Comparison of ENCODE assay signal across 13 cellular contexts in the genomic region with DNA sequence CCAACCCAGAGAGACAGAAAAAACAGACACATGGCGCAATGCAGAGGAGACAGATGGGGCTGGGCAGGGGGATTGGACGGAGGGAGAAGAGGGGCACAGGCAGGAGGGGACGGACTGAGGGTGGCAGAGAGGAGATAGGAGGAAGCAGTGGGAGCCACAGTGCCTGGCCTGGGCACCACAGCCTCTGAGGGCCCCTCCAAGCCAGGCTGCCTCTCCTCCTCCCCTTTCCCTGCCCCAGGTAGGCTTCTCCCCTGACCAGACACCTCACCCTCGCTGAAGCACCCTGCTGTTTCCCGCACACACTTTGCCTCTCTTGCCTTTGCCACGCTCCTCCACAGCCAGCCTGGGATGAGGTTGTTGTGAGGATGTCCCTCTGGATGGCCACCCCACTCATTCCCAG.
A peak's percentile ranks its signal among the peaks of the same experiment; 100 is the strongest.
DNase-seq lines count a peak whose midpoint lies in the region; ATAC-seq and TF ChIP-seq lines count a peak whose summit lies in the region.
"Had no signal": no experiment of that assay in that cellular context is flagged by ENCODE, and none has a peak within 500 bp of the region (broad histone marks: within the 10 kb centered on the region; RNA-seq: fewer than 3 reads in every experiment).

No MANE protein-coding gene starts in this region.

- peak overlapping the region; percentile 79 for H2AFZ ChIP-seq in neuronal stem cell (ENCODE audit: low read length)

- no peak overlapping the region for H3K14ac ChIP-seq in neuronal stem cell (ENCODE audit: low read length)

- H3K4ac ChIP-seq in neuronal stem cell (ENCODE audit: low read length), result no peak overlapping the region

- peaks cover 2 to 8% of the 10 kb centered on the region in 2 donors for H3K9me3 ChIP-seq in neuronal stem cell (replicated peaks in 1 of 2; ENCODE audit: control insufficient read depth in 2 of 2, insufficient read depth in 1 of 2, low read depth in 1 of 2, low read length in 2 of 2)

- H3K9me3 Mint-ChIP-seq in IgD-negative memory B cell (peaks cover 0 to 7% (median 3%) of the 10 kb centered on the region in 3 donors), brain (peaks cover 0 to 12% (median 7%) of the 10 kb centered on the region in 5 experiments), type B pancreatic cell (no peaks in the 10 kb centered on the region)

- H3K4me1 Mint-ChIP-seq in IgD-negative memory B cell (no peaks in the 10 kb centered on the region), brain (peaks cover 58% of the 10 kb centered on the region), type B pancreatic cell (ENCODE audit: unreplicated experiment) (peaks cover 4% of the 10 kb centered on the region)
- H3K4me1 Mint-ChIP-seq: CD4-positive, CD25-positive, alpha-beta regulatory T cell had no signal

- no CpG with 5 or more reads among the region's 6 CpGs for WGBS in neuronal stem cell (ENCODE audit: extremely low coverage in 2 of 2, insufficient read length in 2 of 2, insufficient replicate concordance in 1 of 2), 2 donors

- H3K36me3 Mint-ChIP-seq in IgD-negative memory B cell (no peaks in the 10 kb centered on the region), brain (no peaks in the 10 kb centered on the region), type B pancreatic cell (no peaks in the 10 kb centered on the region)
- H3K36me3 Mint-ChIP-seq: CD4-positive, CD25-positive, alpha-beta regulatory T cell had no signal

- no peak for TF ChIP-seq CTCF in brain (conservative IDR thresholded peaks at IDR 0.05)
- no peak for TF ChIP-seq CTCF in type B pancreatic cell (conservative IDR thresholded peaks at IDR 0.05)

- H3K23ac ChIP-seq in neuronal stem cell (ENCODE audit: low read depth, low read length, poor library complexity), result no peak overlapping the region

- peak overlapping the region; percentile 70 for H3K9ac ChIP-seq in neuronal stem cell (ENCODE audit: low read depth, low read length, poor library complexity)
- H3K9ac ChIP-seq: BLaER1 treated with 17β-estradiol and CSF1 and Interleukin-3, amounts not matched to agents 10 nM and 100 nM had no signal

- H3K4me3 ChIP-seq in neuronal stem cell (ENCODE audit: low read length in 2 of 2), result no peak overlapping the region
- H3K4me3 ChIP-seq: BLaER1 treated with 17β-estradiol and CSF1 and Interleukin-3, amounts not matched to agents 10 nM and 100 nM; GM12878 had no signal

- H2BK12ac ChIP-seq in neuronal stem cell (ENCODE audit: low read length), result peak overlapping the region; percentile 65

- no peak overlapping the region for H4K8ac ChIP-seq in neuronal stem cell (ENCODE audit: low read depth, low read length)

- DNase-seq in left lobe of liver (ENCODE audit: low spot score), result peak; percentile 30
- no peak for DNase-seq in neuronal stem cell (ENCODE audit: low spot score)
- no peak for DNase-seq in SKM-1 (lab: John Stamatoyannopoulos, UW; ENCODE audit: unreplicated experiment)
- DNase-seq in type B pancreatic cell (ENCODE audit: extremely low spot score, unreplicated experiment), result no peak
- DNase-seq in NCI-H2081 treated with DMSO at 0.1 percent for 48 hours (lab: John Stamatoyannopoulos, UW), result no peak
- DNase-seq: ACHN; CD4-positive, CD25-positive, alpha-beta regulatory T cell; DMS 273 treated with DMSO at 0.1 percent for 48 hours had no signal

- H3K4me1 ChIP-seq in neuronal stem cell (ENCODE audit: control insufficient read depth in 2 of 2, insufficient read depth in 1 of 2, low read depth in 1 of 2, low read length in 2 of 2), result peaks cover 15 to 29% of the 10 kb centered on the region in 2 donors
- H3K4me1 ChIP-seq: BLaER1 treated with 17β-estradiol and CSF1 and Interleukin-3, amounts not matched to agents 10 nM and 100 nM had no signal

- no peak overlapping the region for H3K27ac ChIP-seq in neuronal stem cell (replicated peaks; ENCODE audit: low read length)
- H3K27ac ChIP-seq: BLaER1 treated with 17β-estradiol and CSF1 and Interleukin-3, amounts not matched to agents 10 nM and 100 nM had no signal

- no peaks in the 10 kb centered on the region for H3K79me1 ChIP-seq in neuronal stem cell (ENCODE audit: low read depth, low read length)

- no peak overlapping the region for H2BK5ac ChIP-seq in neuronal stem cell (ENCODE audit: low read length)

- H3K27me3 Mint-ChIP-seq in IgD-negative memory B cell (peaks cover 6% of the 10 kb centered on the region), brain (peaks cover 3% of the 10 kb centered on the region), type B pancreatic cell (peaks cover 43% of the 10 kb centered on the region)

- no peak overlapping the region for H3K4me2 ChIP-seq in neuronal stem cell (ENCODE audit: insufficient read depth, low read length, poor library complexity, severe bottlenecking)

- H4K91ac ChIP-seq in neuronal stem cell (ENCODE audit: low read depth, low read length, poor library complexity), result no peak overlapping the region

- peak overlapping the region in 2 of 3 donors; percentile 13 to 87 for H3K27ac Mint-ChIP-seq in IgD-negative memory B cell
- peak overlapping the region; percentile 57 to 94 (median 89) for H3K27ac Mint-ChIP-seq in brain
- H3K27ac Mint-ChIP-seq in type B pancreatic cell, result no peak overlapping the region
- H3K27ac Mint-ChIP-seq: CD4-positive, CD25-positive, alpha-beta regulatory T cell had no signal

- ATAC-seq in left lobe of liver, result no peak
- ATAC-seq: GM12878, HCT116 had no signal

- H3K27me3 ChIP-seq in neuronal stem cell (ENCODE audit: control insufficient read depth in 3 of 3, insufficient read depth in 3 of 3, low read depth in 1 of 3, low read length in 3 of 3), result peaks cover 0 to 18% (median 0%) of the 10 kb centered on the region in 3 experiments
- H3K27me3 ChIP-seq: BLaER1 treated with 17β-estradiol and CSF1 and Interleukin-3, amounts not matched to agents 10 nM and 100 nM had no signal

- no peak overlapping the region for H3K4me3 Mint-ChIP-seq in IgD-negative memory B cell
- peak overlapping the region in 4 of 5 experiments; percentile 26 to 68 (median 43) for H3K4me3 Mint-ChIP-seq in brain
- H3K4me3 Mint-ChIP-seq in type B pancreatic cell, result no peak overlapping the region
- H3K4me3 Mint-ChIP-seq: CD4-positive, CD25-positive, alpha-beta regulatory T cell had no signal

- H2BK15ac ChIP-seq in neuronal stem cell (ENCODE audit: low read length), result peak overlapping the region; percentile 14

- H2AK5ac ChIP-seq in neuronal stem cell (ENCODE audit: low read depth, low read length), result peak overlapping the region; percentile 59

- no peak overlapping the region for H2BK120ac ChIP-seq in neuronal stem cell (ENCODE audit: low read depth, low read length)

- H3K18ac ChIP-seq in neuronal stem cell (ENCODE audit: low read length), result peak overlapping the region; percentile 81

- no peaks in the 10 kb centered on the region for H3K36me3 ChIP-seq in neuronal stem cell (replicated peaks in 1 of 2; ENCODE audit: control insufficient read depth in 2 of 2, insufficient read depth in 2 of 2, low read length in 2 of 2)
- H3K36me3 ChIP-seq: BLaER1 treated with 17β-estradiol and CSF1 and Interleukin-3, amounts not matched to agents 10 nM and 100 nM had no signal

Comparison
In these comparisons a context has a peak if more than half of its experiments do, and no peak if none do; other contexts are left out.
1. H3K4me3 Mint-ChIP-seq: peak in brain (4 of 5); none in IgD-negative memory B cell (0 of 4) and type B pancreatic cell (single experiment).